1 cellular context compared by ENCODE assay signal in the genomic region with DNA sequence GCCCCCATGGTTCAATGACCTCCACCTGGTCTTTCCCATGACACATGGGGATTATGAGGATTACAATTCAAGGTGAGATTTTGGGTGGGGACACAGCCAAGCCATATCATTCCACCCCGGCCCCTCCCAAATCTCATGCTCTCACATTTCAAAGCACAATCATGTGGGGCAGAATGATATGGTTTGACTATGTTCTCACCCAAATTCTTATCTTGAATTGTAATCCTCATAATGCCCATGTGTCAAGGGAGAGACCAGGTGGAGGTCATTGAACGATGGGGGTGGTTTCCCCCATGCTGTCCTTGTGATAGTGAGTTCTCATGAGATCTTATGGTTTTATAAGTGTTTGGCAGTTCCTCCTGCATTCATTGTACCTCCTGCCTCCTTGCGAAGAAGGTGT.
TF ChIP-seq lines count a peak whose summit lies in the region.

No MANE protein-coding gene starts in this region.

TF ChIP-seq in HCT116, 20 proteins besides CTCF, POLR2A, EP300 and RAD21 (continued from another document):
- TF ChIP-seq, protein P1, sequence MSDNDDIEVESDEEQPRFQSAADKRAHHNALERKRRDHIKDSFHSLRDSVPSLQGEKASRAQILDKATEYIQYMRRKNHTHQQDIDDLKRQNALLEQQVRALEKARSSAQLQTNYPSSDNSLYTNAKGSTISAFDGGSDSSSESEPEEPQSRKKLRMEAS (IDR thresholded peaks at IDR 0.05), result no peak
- TF ChIP-seq CEBPB (IDR thresholded peaks at IDR 0.05; ENCODE audit: low read depth) (no peak), SRF (IDR thresholded peaks at IDR 0.05; ENCODE audit: low read depth) (no peak)
